In genomic region chr2:128715360-128715759, GRCh38 we compare ENCODE assay signal across 17 cellular contexts.
DNase-seq lines count a peak whose midpoint lies in the region; ATAC-seq and TF ChIP-seq lines count a peak whose summit lies in the region.
"Had no signal": no experiment of that assay in that cellular context is flagged by ENCODE, and none has a peak within 500 bp of the region (broad histone marks: within the 10 kb centered on the region; RNA-seq: fewer than 3 reads in every experiment).

No MANE protein-coding gene starts in this region.

- peaks cover 9% of the 10 kb centered on the region for H3K9me3 Mint-ChIP-seq in neural progenitor cell

- no peak for TF ChIP-seq CTCF in colonic mucosa (IDR thresholded peaks at IDR 0.05)
- TF ChIP-seq CTCF in neural progenitor cell (IDR thresholded peaks at IDR 0.05) = no peak

- no peak overlapping the region for H3K4me3 Mint-ChIP-seq in neural progenitor cell

- peaks cover 0 to 21% (median 0%) of the 10 kb centered on the region in 11 experiments; a peak in 4 of 22 replicates for H3K27me3 ChIP-seq in BLaER1 treated with 17β-estradiol and CSF1 and Interleukin-3, amounts not matched to agents 10 nM and 100 nM
- H3K27me3 ChIP-seq in colonic mucosa (no peaks in the 10 kb centered on the region), neural progenitor cell (no peaks in the 10 kb centered on the region)
- H3K27me3 ChIP-seq: Peyer's patch had no signal

- H3K27ac ChIP-seq in BLaER1 treated with 17β-estradiol and CSF1 and Interleukin-3, amounts not matched to agents 10 nM and 100 nM = peak overlapping the region in 5 of 11 experiments; percentile 31 to 65 (median 43); a peak in 9 of 22 replicates
- H3K27ac ChIP-seq in KOPT-K1 (ENCODE audit: low read depth, low read length, poor library complexity, severe bottlenecking) (peak overlapping the region; percentile 100), colonic mucosa (no peak overlapping the region), neural progenitor cell (no peak overlapping the region)
- H3K27ac ChIP-seq: C4-2B, GM23248, Peyer's patch had no signal

- peak overlapping the region in 3 of 11 experiments; percentile 28 to 41 (median 39); a peak in 5 of 22 replicates for H3K9ac ChIP-seq in BLaER1 treated with 17β-estradiol and CSF1 and Interleukin-3, amounts not matched to agents 10 nM and 100 nM
- H3K9ac ChIP-seq in colonic mucosa (ENCODE audit: low read depth in 2 of 2, low read length in 2 of 2) (no peak overlapping the region), neural progenitor cell (no peak overlapping the region)
- H3K9ac ChIP-seq: GM23248 had no signal

- H3K4me3 ChIP-seq in BLaER1 treated with 17β-estradiol and CSF1 and Interleukin-3, amounts not matched to agents 10 nM and 100 nM = no peak overlapping the region
- H3K4me3 ChIP-seq in colonic mucosa = no peak overlapping the region
- no peak overlapping the region for H3K4me3 ChIP-seq in neural progenitor cell
- H3K4me3 ChIP-seq: GM23248, Peyer's patch had no signal

- intact Hi-C loops in colonic mucosa (cut with DNase I) = no loop called here

- no peaks in the 10 kb centered on the region for H4K20me1 ChIP-seq in BLaER1 treated with 17β-estradiol and CSF1 and Interleukin-3, amounts not matched to agents 10 nM and 100 nM
- H4K20me1 ChIP-seq in neural progenitor cell (ENCODE audit: low read depth) = no peaks in the 10 kb centered on the region

- peaks cover 8% of the 10 kb centered on the region for H3K4me1 Mint-ChIP-seq in neural progenitor cell

- peak; percentile 6 for DNase-seq in colonic mucosa
- DNase-seq in neural progenitor cell (ENCODE audit: low spot score) = no peak
- DNase-seq in erythroblast (lab: John Stamatoyannopoulos, UW) = no peak
- DNase-seq: GM23248; MV-4-11; NCI-H1417; NCI-H187; NCI-H2107; NCI-H226; NCI-H526; NK-92 treated with Interleukin-12 subunit alpha and Interleukin-12 subunit beta, amount 100 ng/mL, for 24 hours; Peyer's patch had no signal

- H3K27me3 Mint-ChIP-seq in neural progenitor cell (ENCODE audit: insufficient read depth, low read depth) = peaks cover 5% of the 10 kb centered on the region

- peaks cover 4 to 34% (median 26%) of the 10 kb centered on the region in 11 experiments; a peak in 18 of 22 replicates for H3K9me3 ChIP-seq in BLaER1 treated with 17β-estradiol and CSF1 and Interleukin-3, amounts not matched to agents 10 nM and 100 nM (replicated peaks in 1 of 11)
- H3K9me3 ChIP-seq in KOPT-K1 (ENCODE audit: insufficient read depth, low read length, poor library complexity, severe bottlenecking) = peaks cover 5% of the 10 kb centered on the region
- H3K9me3 ChIP-seq in colonic mucosa = no peaks in the 10 kb centered on the region
- no peaks in the 10 kb centered on the region for H3K9me3 ChIP-seq in neural progenitor cell (ENCODE audit: low read depth)
- H3K9me3 ChIP-seq: Peyer's patch had no signal

- H3K36me3 ChIP-seq in BLaER1 treated with 17β-estradiol and CSF1 and Interleukin-3, amounts not matched to agents 10 nM and 100 nM = no peaks in the 10 kb centered on the region
- H3K36me3 ChIP-seq in KOPT-K1 (ENCODE audit: insufficient read depth, low read length) = no peaks in the 10 kb centered on the region
- no peaks in the 10 kb centered on the region for H3K36me3 ChIP-seq in colonic mucosa
- H3K36me3 ChIP-seq in neural progenitor cell = no peaks in the 10 kb centered on the region
- H3K36me3 ChIP-seq: Peyer's patch had no signal

- peak overlapping the region; percentile 31 for H2AFZ ChIP-seq in neural progenitor cell (replicated peaks)
- H2AFZ ChIP-seq: GM23248 had no signal

- no peak for ATAC-seq in HG03565 (IDR thresholded peaks at IDR 0.05; ENCODE audit: unreplicated experiment)
- no peak for ATAC-seq in GM21825 (IDR thresholded peaks at IDR 0.05; ENCODE audit: unreplicated experiment)

- H3K4me2 ChIP-seq in BLaER1 treated with 17β-estradiol and CSF1 and Interleukin-3, amounts not matched to agents 10 nM and 100 nM = peak overlapping the region; percentile 64 to 88 (median 84)
- no peak overlapping the region for H3K4me2 ChIP-seq in neural progenitor cell

- TF ChIP-seq POLR2A in erythroblast (IDR thresholded peaks at IDR 0.05; ENCODE audit: low read length) = no peak

- peaks cover 35 to 83% (median 71%) of the 10 kb centered on the region in 10 experiments for H3K4me1 ChIP-seq in BLaER1 treated with 17β-estradiol and CSF1 and Interleukin-3, amounts not matched to agents 10 nM and 100 nM
- H3K4me1 ChIP-seq in colonic mucosa (no peaks in the 10 kb centered on the region), neural progenitor cell (no peaks in the 10 kb centered on the region)
- H3K4me1 ChIP-seq: Peyer's patch had no signal

- no peaks in the 10 kb centered on the region for H3F3A ChIP-seq in neural progenitor cell (ENCODE audit: low read depth)

- H3K36me3 Mint-ChIP-seq in neural progenitor cell = no peaks in the 10 kb centered on the region

- H3K27ac Mint-ChIP-seq in neural progenitor cell = peak overlapping the region; percentile 94

- no peaks in the 10 kb centered on the region for H3K79me2 ChIP-seq in neural progenitor cell (ENCODE audit: low read depth)
